ENCODE assay signal across 18 cellular contexts in genomic region chr22:44894782-44895181, GRCh38.
"Had no signal": no experiment of that assay in that cellular context is flagged by ENCODE, and none has a peak within 500 bp of the region (broad histone marks: within the 10 kb centered on the region; RNA-seq: fewer than 3 reads in every experiment).

No MANE protein-coding gene starts in this region.

- H3K4me1 ChIP-seq: esophagus squamous epithelium, gastroesophageal sphincter, neural progenitor cell, right atrium auricular region, sigmoid colon, stomach had no signal

- H3K4me3 ChIP-seq: esophagus squamous epithelium, gastroesophageal sphincter, neural progenitor cell, ovary, right atrium auricular region, sigmoid colon, skin epidermis, stomach had no signal

- H3K4me1 Mint-ChIP-seq: neural progenitor cell had no signal

- H3K36me3 Mint-ChIP-seq: natural killer cell treated with Interleukin-12 subunit alpha and Interleukin-12 subunit beta and Interleukin-15 and Interleukin-18, amount 100 ng/mL, for 72 hours had no signal

- H3K9me3 ChIP-seq: esophagus squamous epithelium, ovary, right atrium auricular region, sigmoid colon had no signal

- ATAC-seq: effector memory CD8-positive, alpha-beta T cell; gastroesophageal sphincter; natural killer cell treated with Interleukin-12 subunit alpha and Interleukin-12 subunit beta and Interleukin-15 and Interleukin-18, amount 100 ng/mL, for 72 hours had no signal

- DNase-seq: effector memory CD8-positive, alpha-beta T cell; esophagus squamous epithelium; foreskin fibroblast; kidney glomerular epithelial cell; midbrain; nucleus accumbens; sigmoid colon; stimulated activated CD4-positive, alpha-beta T cell treated with anti-CD3 and anti-CD28 coated beads, Interleukin-12 subunit alpha, Interleukin-12 subunit beta, amount 100 ng/mL, for 4 hours; stimulated activated naive CD4-positive, alpha-beta T cell; stomach; substantia nigra; trophoblast cell had no signal

- H3K27me3 ChIP-seq: gastroesophageal sphincter, neural progenitor cell, ovary, right atrium auricular region, sigmoid colon, stomach had no signal

- H2AFZ ChIP-seq: neural progenitor cell had no signal

- H3K4me2 ChIP-seq: neural progenitor cell had no signal

- H3K9me3 Mint-ChIP-seq: effector memory CD8-positive, alpha-beta T cell; natural killer cell treated with Interleukin-12 subunit alpha and Interleukin-12 subunit beta and Interleukin-15 and Interleukin-18, amount 100 ng/mL, for 72 hours; neural progenitor cell had no signal

- H3K27ac Mint-ChIP-seq: effector memory CD8-positive, alpha-beta T cell; natural killer cell treated with Interleukin-12 subunit alpha and Interleukin-12 subunit beta and Interleukin-15 and Interleukin-18, amount 100 ng/mL, for 72 hours; neural progenitor cell had no signal

- H3K27ac ChIP-seq: esophagus squamous epithelium, gastroesophageal sphincter, neural progenitor cell, ovary, right atrium auricular region, sigmoid colon, skin epidermis, stomach had no signal

- H3K9ac ChIP-seq: neural progenitor cell had no signal

- H3K36me3 ChIP-seq: esophagus squamous epithelium, gastroesophageal sphincter, neural progenitor cell, ovary, right atrium auricular region, sigmoid colon, stomach had no signal

- H3K4me3 Mint-ChIP-seq: effector memory CD8-positive, alpha-beta T cell; natural killer cell treated with Interleukin-12 subunit alpha and Interleukin-12 subunit beta and Interleukin-15 and Interleukin-18, amount 100 ng/mL, for 72 hours; neural progenitor cell had no signal
